In genomic region chr12:42865282-42865681, GRCh38 we compare ENCODE assay signal across 16 cellular contexts.
A peak's percentile ranks its signal among the peaks of the same experiment; 100 is the strongest.
DNase-seq lines count a peak whose midpoint lies in the region; ATAC-seq, FAIRE-seq and TF ChIP-seq lines count a peak whose summit lies in the region.
"Had no signal": no experiment of that assay in that cellular context is flagged by ENCODE, and none has a peak within 500 bp of the region (broad histone marks: within the 10 kb centered on the region; RNA-seq: fewer than 3 reads in every experiment).

No MANE protein-coding gene starts in this region.

- no peaks in the 10 kb centered on the region for H3K36me3 ChIP-seq in IMR-90 (ENCODE audit: control insufficient read depth, insufficient read depth, low read length)
- no peaks in the 10 kb centered on the region for H3K36me3 ChIP-seq in RWPE2 (ENCODE audit: low read depth)
- no peaks in the 10 kb centered on the region for H3K36me3 ChIP-seq in keratinocyte (ENCODE audit: control insufficient read depth in 2 of 2, extremely low read depth in 1 of 2, insufficient read depth in 2 of 2, low read length in 2 of 2)
- H3K36me3 ChIP-seq: BLaER1 treated with 17β-estradiol and CSF1 and Interleukin-3, amounts not matched to agents 10 nM and 100 nM had no signal

- ATAC-seq in IMR-90 (ENCODE audit: low read depth), result 0 out of 2 replicates have a peak, but pooled peaks have one; percentile 14
- ATAC-seq in RWPE2 (ENCODE audit: low read depth), result 0 out of 3 replicates have a peak, but pooled peaks have one; percentile 14
- no peak for ATAC-seq in HG02798 (IDR thresholded peaks at IDR 0.05; ENCODE audit: poor library complexity, unreplicated experiment)
- ATAC-seq: GM12878 had no signal

- H2BK15ac ChIP-seq in IMR-90 (ENCODE audit: low read depth, low read length), result peak overlapping the region; percentile 48; the same call in 1 of the 3 replicates

- H3K79me1 ChIP-seq in IMR-90 (ENCODE audit: low read depth in 1 of 2, low read length in 2 of 2), result no peaks in the 10 kb centered on the region

- no peak overlapping the region for H2BK5ac ChIP-seq in IMR-90 (ENCODE audit: low read depth, low read length, poor library complexity, severe bottlenecking)

- H3K27me3 ChIP-seq in IMR-90 (ENCODE audit: control insufficient read depth, insufficient read depth, low read length), result no peaks in the 10 kb centered on the region
- H3K27me3 ChIP-seq in RWPE2 (ENCODE audit: insufficient read depth, poor library complexity, severe bottlenecking), result no peaks in the 10 kb centered on the region
- no peaks in the 10 kb centered on the region for H3K27me3 ChIP-seq in keratinocyte (ENCODE audit: control insufficient read depth, extremely low read depth, insufficient read depth, low read length)
- H3K27me3 ChIP-seq: BLaER1 treated with 17β-estradiol and CSF1 and Interleukin-3, amounts not matched to agents 10 nM and 100 nM had no signal

- H3K4me2 ChIP-seq in IMR-90 (ENCODE audit: low read depth, low read length) (peak overlapping the region; percentile 17; the same call in 1 of the 2 replicates), keratinocyte (ENCODE audit: control insufficient read depth, extremely low read depth, insufficient read depth, low read depth, low read length) (no peak overlapping the region)
- H3K4me2 ChIP-seq: BLaER1 treated with 17β-estradiol and CSF1 and Interleukin-3, amounts not matched to agents 10 nM and 100 nM had no signal

- no peaks in the 10 kb centered on the region for H3K4me1 Mint-ChIP-seq in nephron progenitor cell

- intact Hi-C loops in IMR-90 (cut with micrococcal nuclease), result no loop called here

- DNase-seq in IMR-90 (no peak), RWPE2 (ENCODE audit: low spot score) (no peak), keratinocyte (ENCODE audit: low read depth, low spot score) (peak; percentile 1), nephron progenitor cell (no peak), GDM1 (lab: John Stamatoyannopoulos, UW) (no peak), NCI-H1417 (lab: John Stamatoyannopoulos, UW) (no peak)
- DNase-seq: ACHN; Calu3; CD4-positive, alpha-beta T cell; DMS 273 treated with DMSO at 0.1 percent for 48 hours had no signal

- H3K27me3 Mint-ChIP-seq in nephron progenitor cell (ENCODE audit: low read depth, poor library complexity), result no peaks in the 10 kb centered on the region
- H3K27me3 Mint-ChIP-seq: CD4-positive, alpha-beta T cell had no signal

- H3K56ac ChIP-seq in IMR-90 (ENCODE audit: extremely low read depth, insufficient read depth, low read length), result no peak overlapping the region

- H2AK9ac ChIP-seq in IMR-90 (replicated peaks; ENCODE audit: low read depth, low read length, poor library complexity), result no peak overlapping the region

- H3K27ac Mint-ChIP-seq in nephron progenitor cell, result no peak overlapping the region
- H3K27ac Mint-ChIP-seq: CD4-positive, alpha-beta T cell had no signal

- dilution Hi-C loops in IMR-90 (cut with HindIII; ENCODE audit: low sequenced_read_pairs, unreplicated experiment) (no loop called here), keratinocyte (cut with MboI; ENCODE audit: extremely low pct_ligation_motif_present, low sequenced_read_pairs) (no loop called here)

- H3K27ac ChIP-seq in 22Rv1, result peak overlapping the region; percentile 68
- no peak overlapping the region for H3K27ac ChIP-seq in IMR-90 (ENCODE audit: insufficient read depth, low read length)
- H3K27ac ChIP-seq in RWPE2 (ENCODE audit: poor library complexity, severe bottlenecking), result no peak overlapping the region
- H3K27ac ChIP-seq in keratinocyte (ENCODE audit: control insufficient read depth, insufficient read depth, low read length), result no peak overlapping the region
- H3K27ac ChIP-seq: BLaER1 treated with 17β-estradiol and CSF1 and Interleukin-3, amounts not matched to agents 10 nM and 100 nM had no signal

- H3K9me1 ChIP-seq in IMR-90 (ENCODE audit: insufficient read depth, low read length) (0 out of 2 replicates have a peak, but pooled peaks cover 3% of the 10 kb centered on the region), keratinocyte (ENCODE audit: control insufficient read depth, extremely low read depth, insufficient read depth, low read length) (no peaks in the 10 kb centered on the region)

- peaks cover 8% of the 10 kb centered on the region for H3K4me1 ChIP-seq in IMR-90 (ENCODE audit: control insufficient read depth, insufficient read depth, low read length)
- no peaks in the 10 kb centered on the region for H3K4me1 ChIP-seq in RWPE2 (ENCODE audit: insufficient read depth, poor library complexity, severe bottlenecking)
- peaks cover 3% of the 10 kb centered on the region for H3K4me1 ChIP-seq in keratinocyte (ENCODE audit: control insufficient read depth, extremely low read depth, insufficient read depth, low read length)
- H3K4me1 ChIP-seq: BLaER1 treated with 17β-estradiol and CSF1 and Interleukin-3, amounts not matched to agents 10 nM and 100 nM had no signal

- TF ChIP-seq POLR2A in IMR-90 (IDR thresholded peaks at IDR 0.05; ENCODE audit: low read depth, low read length), result no peak

- no peak overlapping the region for H3K4ac ChIP-seq in IMR-90 (ENCODE audit: low read depth, low read length)

- WGBS in IMR-90 (ENCODE audit: extremely low coverage in 2 of 2, insufficient read length in 1 of 2), 2 experiments, result no CpG with 5 or more reads among the region's 3 CpGs

- peaks cover 4% of the 10 kb centered on the region for H3K9me3 Mint-ChIP-seq in nephron progenitor cell

- H3K9me3 ChIP-seq in IMR-90 (ENCODE audit: control insufficient read depth, insufficient read depth, low read length), result no peaks in the 10 kb centered on the region
- H3K9me3 ChIP-seq in RWPE2 (ENCODE audit: severe bottlenecking), result no peaks in the 10 kb centered on the region
- H3K9me3 ChIP-seq in keratinocyte (ENCODE audit: control insufficient read depth, low read depth, low read length), result no peaks in the 10 kb centered on the region
- H3K9me3 ChIP-seq: BLaER1 treated with 17β-estradiol and CSF1 and Interleukin-3, amounts not matched to agents 10 nM and 100 nM had no signal

- H3K9ac ChIP-seq in IMR-90 (ENCODE audit: low read depth, low read length), result no peak overlapping the region
- no peak overlapping the region for H3K9ac ChIP-seq in keratinocyte (ENCODE audit: control insufficient read depth, extremely low read depth, insufficient read depth, low read length)
- H3K9ac ChIP-seq: BLaER1 treated with 17β-estradiol and CSF1 and Interleukin-3, amounts not matched to agents 10 nM and 100 nM had no signal

- no peak overlapping the region for H3K4me3 Mint-ChIP-seq in nephron progenitor cell
- H3K4me3 Mint-ChIP-seq: CD4-positive, alpha-beta T cell had no signal

- H2AFZ ChIP-seq in IMR-90 (replicated peaks; ENCODE audit: low read length, poor library complexity) (no peak overlapping the region), keratinocyte (ENCODE audit: control insufficient read depth, low read length) (no peak overlapping the region)

- no peaks in the 10 kb centered on the region for H3K79me2 ChIP-seq in keratinocyte (ENCODE audit: control insufficient read depth, insufficient read depth, low read length)

- no TSS peak for BruUV-seq in IMR-90 (replicated peaks; lab: Mats Ljungman, UMichigan)

- H2BK20ac ChIP-seq in IMR-90 (ENCODE audit: low read depth, low read length), result no peak overlapping the region

- H3K36me3 Mint-ChIP-seq in nephron progenitor cell (ENCODE audit: low read depth), result no peaks in the 10 kb centered on the region

- in situ Hi-C loops in IMR-90 (cut with MboI; ENCODE audit: low sequenced_read_pairs), result no loop called here

- TF ChIP-seq CTCF in 22Rv1 (IDR thresholded peaks at IDR 0.05), result no peak
- no peak for TF ChIP-seq CTCF in IMR-90 (conservative IDR thresholded peaks at IDR 0.05; ENCODE audit: low read depth, low read length)
- no peak for TF ChIP-seq CTCF in RWPE2 (IDR thresholded peaks at IDR 0.05; ENCODE audit: poor library complexity, severe bottlenecking)
- no peak for TF ChIP-seq CTCF in keratinocyte (optimal IDR thresholded peaks at IDR 0.05 in 1 of 3, IDR thresholded peaks at IDR 0.05 in 1 of 3, conservative IDR thresholded peaks at IDR 0.05 in 1 of 3; ENCODE audit: extremely low read depth in 1 of 3, insufficient read depth in 2 of 3, low read length in 3 of 3)
- TF ChIP-seq CTCF in nephron progenitor cell (IDR thresholded peaks at IDR 0.05), result no peak

- FAIRE-seq in keratinocyte (lab: Jason Lieb, UNC), result peak; percentile 52
- FAIRE-seq: GM12878, GM18507, H54 had no signal

- no peak overlapping the region for H3K4me3 ChIP-seq in IMR-90 (ENCODE audit: insufficient read depth, low read depth, low read length)
- no peak overlapping the region for H3K4me3 ChIP-seq in RWPE2 (ENCODE audit: severe bottlenecking)
- H3K4me3 ChIP-seq in keratinocyte (ENCODE audit: control insufficient read depth in 2 of 3, extremely low read depth in 1 of 3, insufficient read depth in 2 of 3, low read depth in 1 of 3, low read length in 3 of 3), result no peak overlapping the region
- H3K4me3 ChIP-seq: BLaER1 treated with 17β-estradiol and CSF1 and Interleukin-3, amounts not matched to agents 10 nM and 100 nM; GM12878 had no signal

- CTCF ChIA-PET in IMR-90 (lab: Yijun Ruan, JAX), result interaction anchor here (0.7 to 1.1 kb wide), 2 partner anchors 15 to 46 kb away, joined by 4 to 5 read pairs; no protein-coding TSS in a partner anchor

- no peak overlapping the region; the same call in 1 of the 2 replicates for H3K18ac ChIP-seq in IMR-90 (ENCODE audit: low read depth, low read length)

- peak overlapping the region; percentile 28; the same call in 1 of the 2 replicates for H4K91ac ChIP-seq in IMR-90 (ENCODE audit: insufficient read depth, low read depth, low read length)

- POLR2A ChIA-PET in IMR-90 (lab: Charles Lee; ENCODE audit: unreplicated experiment), result no interaction called here

- no peak overlapping the region for H2BK120ac ChIP-seq in IMR-90 (ENCODE audit: low read depth, low read length)

- H4K5ac ChIP-seq in IMR-90 (ENCODE audit: low read depth, low read length), result no peak overlapping the region

- H4K20me1 ChIP-seq in IMR-90 (ENCODE audit: insufficient read depth, low read length) (no peaks in the 10 kb centered on the region), keratinocyte (ENCODE audit: control insufficient read depth, extremely low read depth, insufficient read depth, low read length) (no peaks in the 10 kb centered on the region)
- H4K20me1 ChIP-seq: BLaER1 treated with 17β-estradiol and CSF1 and Interleukin-3, amounts not matched to agents 10 nM and 100 nM had no signal

- H2AK5ac ChIP-seq in IMR-90 (ENCODE audit: low read depth, low read length), result no peak overlapping the region

- H3K23ac ChIP-seq in IMR-90 (ENCODE audit: low read depth, low read length), result 0 out of 2 replicates have a peak overlapping the region, but pooled peaks have one; percentile 24

- H4K8ac ChIP-seq in IMR-90 (ENCODE audit: low read depth in 2 of 2, low read length in 2 of 2), result no peak overlapping the region

- H3K14ac ChIP-seq in IMR-90 (replicated peaks; ENCODE audit: low read depth, low read length), result no peak overlapping the region

- TF ChIP-seq RAD21 in IMR-90 (IDR thresholded peaks at IDR 0.05; ENCODE audit: low read length), result no peak

TF ChIP-seq in IMR-90, 13 proteins besides CTCF, POLR2A, EP300 and RAD21 (continues in another document):
- TF ChIP-seq CHD1 (IDR thresholded peaks at IDR 0.05; ENCODE audit: low read depth, low read length) (no peak), RFX5 (IDR thresholded peaks at IDR 0.05; ENCODE audit: low read depth, low read length) (no peak), SMC3 (IDR thresholded peaks at IDR 0.05; ENCODE audit: low read depth, low read length) (no peak), MAZ (IDR thresholded peaks at IDR 0.05; ENCODE audit: borderline replicate concordance, low read depth, low read length) (no peak), NFE2L2 (IDR thresholded peaks at IDR 0.05; ENCODE audit: low read depth, low read length) (no peak)
